8 cellular contexts compared by ENCODE assay signal in the genomic region with DNA sequence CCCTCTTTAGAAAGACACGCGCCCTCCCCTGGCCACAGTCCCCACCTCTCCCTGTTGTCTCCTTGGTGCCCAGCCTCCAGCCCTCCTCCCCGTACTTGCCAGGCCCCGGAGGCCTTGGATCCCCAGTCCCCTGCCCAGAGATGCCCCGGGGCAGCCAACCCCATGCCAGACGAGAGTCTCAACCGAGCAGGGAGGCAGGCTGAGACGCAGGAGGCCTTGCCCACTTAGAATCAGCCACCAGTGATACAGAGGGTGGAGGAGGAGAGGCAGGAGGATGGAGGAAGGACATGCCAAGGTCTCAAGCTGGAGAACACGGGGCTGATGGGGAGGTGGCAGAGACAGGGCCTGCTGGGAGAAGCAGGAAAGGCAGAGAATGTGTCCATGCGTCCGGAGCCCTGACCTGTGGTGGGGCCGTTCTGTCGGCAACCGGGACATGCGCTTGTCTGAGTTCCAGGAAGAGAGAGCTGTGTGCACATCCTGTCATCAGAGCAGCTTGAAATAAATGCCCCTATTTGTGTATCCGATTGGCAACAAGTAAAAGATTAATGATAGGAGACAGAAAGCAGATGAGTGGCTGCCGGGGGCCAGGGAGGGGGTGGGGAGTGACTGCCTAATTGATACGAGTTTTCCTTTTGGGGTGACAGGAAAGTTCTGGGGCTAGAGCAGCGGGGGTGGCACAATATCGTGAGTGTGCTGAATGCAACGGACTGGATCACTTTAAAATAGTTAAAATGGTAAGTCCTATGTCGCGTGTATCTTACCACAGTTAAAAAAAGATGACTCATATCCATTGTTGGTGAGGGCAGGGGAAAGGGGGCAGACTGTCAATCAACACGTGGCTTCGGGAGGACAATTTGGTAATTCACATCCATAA. TPM values are rescaled to one million over a fixed set of nuclear protein-coding genes. Genes with fewer than 3 reads are reported as not detected.
A peak's percentile ranks its signal among the peaks of the same experiment; 100 is the strongest.
DNase-seq lines count a peak whose midpoint lies in the region; ATAC-seq and TF ChIP-seq lines count a peak whose summit lies in the region.

No MANE protein-coding gene starts in this region.

- H3K9me3 ChIP-seq in right lobe of liver: no peaks in the 10 kb centered on the region

- H3K4me1 ChIP-seq in right lobe of liver: no peaks in the 10 kb centered on the region

- no peak for TF ChIP-seq CTCF in right lobe of liver (IDR thresholded peaks at IDR 0.05)

- H3K27ac ChIP-seq in right lobe of liver: peak overlapping the region; percentile 6 to 73 (median 25)

- no peaks in the 10 kb centered on the region for H3K27me3 ChIP-seq in right lobe of liver

- peak; percentile 76 to 86 (median 81) for ATAC-seq in right lobe of liver
- ATAC-seq in stimulated activated naive CD8-positive, alpha-beta T cell treated with anti-CD3 and anti-CD28 coated beads, Interleukin-15, Interleukin-2, amounts not matched to agents 100 U/mL and 50 U/mL, for 24 hours: peak; percentile 68
- no peak for ATAC-seq in HG02885 (IDR thresholded peaks at IDR 0.05; ENCODE audit: poor library complexity, unreplicated experiment)

- no peaks in the 10 kb centered on the region for H3K36me3 ChIP-seq in right lobe of liver

- no peak overlapping the region for H3K4me3 ChIP-seq in right lobe of liver

- DNase-seq in T-helper 1 cell (peak in 4 of 5 donors; percentile 17 to 85 (median 30)), right lobe of liver (peak in 2 of 3 donors; percentile 44 to 58), HuH-7.5 (ENCODE audit: low spot score) (no peak), NCI-H1930 (lab: John Stamatoyannopoulos, UW) (no peak), NCI-H345 treated with DMSO at 0.1 percent for 48 hours (lab: John Stamatoyannopoulos, UW; ENCODE audit: unreplicated experiment) (no peak)
- peak; percentile 32 for DNase-seq in activated T-helper 9 cell treated with anti-CD3 and anti-CD28 coated beads, Interleukin-2, amount 50 U/mL, for 16 hours (ENCODE audit: low read depth)
- DNase-seq in stimulated activated naive CD8-positive, alpha-beta T cell treated with anti-CD3 and anti-CD28 coated beads, Interleukin-15, Interleukin-2, amounts not matched to agents 100 U/mL and 50 U/mL, for 24 hours: peak; percentile 62

- WGBS in right lobe of liver (ENCODE audit: insufficient coverage, low coverage, low lambda C conversion rate, missing lambda C conversion rate): 59% methylated on average over 20 of the region's 25 CpGs

- intact Hi-C loops in right lobe of liver (cut with DNase I): no loop called here

- no peak for TF ChIP-seq POLR2A in right lobe of liver (IDR thresholded peaks at IDR 0.05)

RNA-seq across cellular contexts. Expression of gene MEAK7, which starts 44.7 kb away (rescaled TPM):
- total RNA-seq in right lobe of liver: 1 to 10 TPM; 2.9 to 5.2 (median 3.4) TPM

Comparison
In these comparisons a context has a peak if more than half of its experiments do, and no peak if none do; other contexts are left out.
1. DNase-seq: peak in T-helper 1 cell (4 of 5), activated T-helper 9 cell treated with anti-CD3 and anti-CD28 coated beads, Interleukin-2, amount 50 U/mL, for 16 hours (single experiment), right lobe of liver (2 of 3) and stimulated activated naive CD8-positive, alpha-beta T cell treated with anti-CD3 and anti-CD28 coated beads, Interleukin-15, Interleukin-2, amounts not matched to agents 100 U/mL and 50 U/mL, for 24 hours (single experiment); none in HuH-7.5 (single experiment), NCI-H1930 (0 of 2) and NCI-H345 treated with DMSO at 0.1 percent for 48 hours (single experiment).